8 cellular contexts compared by ENCODE assay signal in genomic region chr9:78031826-78032598, GRCh38. TPM values are rescaled to one million over a fixed set of nuclear protein-coding genes. Genes with fewer than 3 reads are reported as not detected.
DNase-seq lines count a peak whose midpoint lies in the region; ATAC-seq and TF ChIP-seq lines count a peak whose summit lies in the region.

No MANE protein-coding gene starts in this region.

- POLR2A ChIA-PET in Panc1 (lab: Charles Lee) = interaction anchor here (0.6 kb wide), 1 partner anchor 10 kb away, joined by 3 read pairs; no protein-coding TSS in a partner anchor

- peaks cover 15% of the 10 kb centered on the region for H3K4me1 ChIP-seq in Panc1 (ENCODE audit: control insufficient read depth, insufficient read depth, low read length)

- H3K4me3 ChIP-seq in Jurkat, Clone E6-1 (ENCODE audit: low read length) = peak overlapping the region; percentile 85
- H3K4me3 ChIP-seq in Panc1 (ENCODE audit: low read depth in 2 of 2, low read length in 2 of 2) = peak overlapping the region; percentile 74 to 80

- peak; percentile 90 for DNase-seq in COLO668 (lab: John Stamatoyannopoulos, UW; ENCODE audit: unreplicated experiment)
- peak; percentile 94 for DNase-seq in Jurkat, Clone E6-1 (ENCODE audit: low read depth, low spot score)
- DNase-seq in Panc1 (ENCODE audit: low read depth, low spot score) = no peak
- peak; percentile 58 for DNase-seq in activated T-helper 1 cell treated with Interleukin-2 at 50 U/mL for 16 hours (ENCODE audit: low read depth)
- peak; percentile 93 for DNase-seq in mucosa of gallbladder (ENCODE audit: low spot score)
- peak; percentile 30 to 52 for DNase-seq in stimulated activated CD8-positive, alpha-beta memory T cell treated with anti-CD3 and anti-CD28 coated beads, Interleukin-2, amount 100 ng/mL, for 48 hours (ENCODE audit: low read depth in 2 of 2)

- CTCF ChIA-PET in Panc1 (lab: Charles Lee) = no interaction called here

- H3K9me3 ChIP-seq in Panc1 (ENCODE audit: control insufficient read depth, insufficient read depth, low read depth, low read length) = no peaks in the 10 kb centered on the region

- in situ Hi-C loops in Panc1 (cut with HindIII; ENCODE audit: low pct_unique_long_range_greater_than_20kb, low sequenced_read_pairs) = no loop called here

- BruUV-seq in Panc1 (replicated peaks; lab: Mats Ljungman, UMichigan) = no TSS peak

- peak overlapping the region; percentile 90 for H3K27ac ChIP-seq in Panc1 (ENCODE audit: low read length)

- H3K27me3 ChIP-seq in Panc1 (ENCODE audit: control insufficient read depth, insufficient read depth, low read length) = no peaks in the 10 kb centered on the region

- H3K36me3 ChIP-seq in Panc1 (ENCODE audit: control insufficient read depth, insufficient read depth, low read length) = no peaks in the 10 kb centered on the region

- peak; percentile 88 for ATAC-seq in Panc1
- peak; percentile 94 for ATAC-seq in esophagus mucosa
- ATAC-seq in HG03521 (IDR thresholded peaks at IDR 0.05; ENCODE audit: unreplicated experiment) = no peak

- intact Hi-C loops in Panc1 (cut with micrococcal nuclease; ENCODE audit: unreplicated experiment) = no loop called here

- TF ChIP-seq CTCF in Panc1 (IDR thresholded peaks at IDR 0.05) = no peak

RNA-seq across cellular contexts. Expression of gene GNAQ, which starts 0.4 kb away (rescaled TPM):
- polyA plus RNA-seq in Jurkat, Clone E6-1 (2012; ENCODE audit: insufficient read depth, insufficient read length) = 39.3 TPM
- 34.5 TPM for total RNA-seq in Panc1 (2021; ENCODE audit: unreplicated experiment)
- 13.1 TPM for polyA plus RNA-seq in Panc1 (2012; ENCODE audit: insufficient read length)
- 28.8 TPM for total RNA-seq in esophagus mucosa
- 83.6 TPM for total RNA-seq in mucosa of gallbladder
